In the genomic region with DNA sequence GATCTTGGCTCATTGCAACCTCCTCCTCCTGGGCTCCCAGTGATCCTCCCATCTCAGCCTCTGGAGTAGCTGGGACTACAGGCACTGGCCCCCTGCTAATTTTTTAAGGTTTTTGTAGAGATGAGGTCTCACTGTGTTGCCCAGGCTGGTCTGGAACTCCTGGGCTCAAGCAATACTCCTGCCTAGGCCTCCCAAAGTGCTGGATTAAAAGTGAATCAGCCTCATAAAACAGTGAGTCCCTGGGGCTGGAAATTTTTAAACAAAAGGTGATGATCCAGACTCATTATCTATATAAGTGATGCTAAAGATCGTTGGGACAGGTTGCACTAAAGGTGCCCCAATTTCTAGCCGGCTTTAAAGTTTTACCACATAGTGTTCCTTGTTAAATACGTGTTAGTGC, we compare ENCODE assay signal across 22 cellular contexts.
"Had no signal": no experiment of that assay in that cellular context is flagged by ENCODE, and none has a peak within 500 bp of the region (broad histone marks: within the 10 kb centered on the region; RNA-seq: fewer than 3 reads in every experiment).

No MANE protein-coding gene starts in this region.

- H3K36me3 Mint-ChIP-seq: natural killer cell treated with Interleukin-12 subunit alpha and Interleukin-12 subunit beta and Interleukin-15 and Interleukin-18, amount 100 ng/mL, for 72 hours had no signal

- H3K27me3 Mint-ChIP-seq: activated CD4-positive, alpha-beta memory T cell treated with anti-CD3 and anti-CD28 coated beads for 36 hours; activated CD4-positive, alpha-beta T cell treated with anti-CD3 and anti-CD28 coated beads, Interleukin-2, amount 10 ng/mL, durations not matched to agents 24 days and 14 days; activated naive CD8-positive, alpha-beta T cell treated with anti-CD3 and anti-CD28 coated beads for 36 hours; memory B cell; natural killer cell treated with Interleukin-12 subunit alpha and Interleukin-12 subunit beta and Interleukin-15 and Interleukin-18, amount 100 ng/mL, for 72 hours; T-helper 17 cell; type B pancreatic cell had no signal

- H3K9me3 ChIP-seq: testis, uterus had no signal

- H3K27me3 ChIP-seq: brain microvascular endothelial cell, heart left ventricle, spleen, testis, uterus had no signal

- H3K4me1 Mint-ChIP-seq: activated CD4-positive, alpha-beta T cell treated with anti-CD3 and anti-CD28 coated beads, Interleukin-2, amount 10 ng/mL, durations not matched to agents 24 days and 14 days; activated naive CD8-positive, alpha-beta T cell treated with anti-CD3 and anti-CD28 coated beads for 36 hours had no signal

- ATAC-seq: natural killer cell treated with Interleukin-12 subunit alpha and Interleukin-12 subunit beta and Interleukin-15 and Interleukin-18, amount 100 ng/mL, for 72 hours; stimulated activated naive CD8-positive, alpha-beta T cell treated with anti-CD3 and anti-CD28 coated beads, Interleukin-15, Interleukin-2, amounts not matched to agents 100 U/mL and 50 U/mL, for 24 hours; T-helper 17 cell had no signal

- H3K9me3 Mint-ChIP-seq: natural killer cell treated with Interleukin-12 subunit alpha and Interleukin-12 subunit beta and Interleukin-15 and Interleukin-18, amount 100 ng/mL, for 72 hours had no signal

- H3K27ac Mint-ChIP-seq: activated CD4-positive, alpha-beta memory T cell treated with anti-CD3 and anti-CD28 coated beads for 36 hours; activated CD4-positive, alpha-beta T cell treated with anti-CD3 and anti-CD28 coated beads, Interleukin-2, amount 10 ng/mL, durations not matched to agents 24 days and 14 days; activated naive CD8-positive, alpha-beta T cell treated with anti-CD3 and anti-CD28 coated beads for 36 hours; activated T-helper 1 cell treated with anti-CD3 and anti-CD28 coated beads, Interleukin-12 subunit alpha, Interleukin-12 subunit beta, Interleukin-2, Interleukin-4 antibody, amounts not matched to agents 30 ng/mL and 10 ng/mL and 1 ng/mL, durations not matched to agents 14 hours and 24 hours and 36 hours; memory B cell; natural killer cell treated with Interleukin-12 subunit alpha and Interleukin-12 subunit beta and Interleukin-15 and Interleukin-18, amount 100 ng/mL, for 72 hours; T-helper 17 cell; type B pancreatic cell had no signal

- DNase-seq: activated CD4-positive, alpha-beta memory T cell treated with anti-CD3 and anti-CD28 coated beads for 36 hours; activated CD4-positive, alpha-beta T cell treated with anti-CD3 and anti-CD28 coated beads, Interleukin-2, amount 10 ng/mL, durations not matched to agents 24 days and 14 days; activated CD4-positive, CD25-positive, alpha-beta regulatory T cell treated with anti-CD3 and anti-CD28 coated beads, Interleukin-2, amount 50 U/mL, for 72 hours; activated CD8-positive, alpha-beta memory T cell treated with anti-CD3 and anti-CD28 coated beads, Interleukin-2, amount 50 U/mL, for 4 hours; activated effector memory CD4-positive, alpha-beta T cell treated with anti-CD3 and anti-CD28 coated beads, Interleukin-2, amount 50 U/mL, for 16 hours; activated naive CD4-positive, alpha-beta T cell treated with anti-CD3 and anti-CD28 coated beads for 36 hours; activated naive CD8-positive, alpha-beta T cell treated with anti-CD3 and anti-CD28 coated beads for 36 hours; activated T-cell treated with anti-CD3 and anti-CD28 coated beads, Interleukin-2, amount 50 U/mL, for 1 hour; heart left ventricle; hypothalamus; spleen; stimulated activated CD4-positive, alpha-beta T cell treated with anti-CD3 and anti-CD28 coated beads, Interleukin-2, amount 100 ng/mL, for 48 hours; stimulated activated naive CD8-positive, alpha-beta T cell treated with anti-CD3 and anti-CD28 coated beads, Interleukin-15, Interleukin-2, amounts not matched to agents 100 U/mL and 50 U/mL, for 24 hours; T-helper 17 cell; T1000; testis; uterus had no signal

- H3K4me1 ChIP-seq: spleen, testis, uterus had no signal

- H3K27ac ChIP-seq: brain microvascular endothelial cell, spleen, testis had no signal

- H3K36me3 ChIP-seq: brain microvascular endothelial cell, heart left ventricle, spleen, uterus had no signal

- H3K4me3 ChIP-seq: heart left ventricle, spleen, testis, uterus had no signal

- H3K4me3 Mint-ChIP-seq: activated CD4-positive, alpha-beta memory T cell treated with anti-CD3 and anti-CD28 coated beads for 36 hours; activated CD4-positive, alpha-beta T cell treated with anti-CD3 and anti-CD28 coated beads, Interleukin-2, amount 10 ng/mL, durations not matched to agents 24 days and 14 days; activated naive CD4-positive, alpha-beta T cell treated with anti-CD3 and anti-CD28 coated beads for 36 hours; activated naive CD8-positive, alpha-beta T cell treated with anti-CD3 and anti-CD28 coated beads for 36 hours; activated T-helper 1 cell treated with anti-CD3 and anti-CD28 coated beads, Interleukin-12 subunit alpha, Interleukin-12 subunit beta, Interleukin-2, Interleukin-4 antibody, amounts not matched to agents 30 ng/mL and 10 ng/mL and 1 ng/mL, durations not matched to agents 14 hours and 24 hours and 36 hours; memory B cell; natural killer cell treated with Interleukin-12 subunit alpha and Interleukin-12 subunit beta and Interleukin-15 and Interleukin-18, amount 100 ng/mL, for 72 hours; T-helper 17 cell; type B pancreatic cell had no signal
